32 cellular contexts compared by ENCODE assay signal in genomic region chr2:187187521-187187920, GRCh38.
"Had no signal": no experiment of that assay in that cellular context is flagged by ENCODE, and none has a peak within 500 bp of the region (broad histone marks: within the 10 kb centered on the region; RNA-seq: fewer than 3 reads in every experiment).

No MANE protein-coding gene starts in this region.

- H3K4me1 Mint-ChIP-seq: naive B cell; nephron progenitor cell; stimulated activated effector memory CD8-positive, alpha-beta T cell treated with anti-CD3 and anti-CD28 coated beads, Interleukin-12 subunit alpha, Interleukin-12 subunit beta, amount 100 ng/mL, for 72 hours had no signal

- H3K27ac ChIP-seq: body of pancreas, dorsolateral prefrontal cortex, neutrophil, right lobe of liver, skin epidermis, uterus, VCaP had no signal

- H3K9me3 Mint-ChIP-seq: nephron progenitor cell, type B pancreatic cell had no signal

- H3K36me3 Mint-ChIP-seq: activated naive CD4-positive, alpha-beta T cell treated with anti-CD3 and anti-CD28 coated beads, Interleukin-2, amount 50 U/mL, for 72 hours; naive B cell; stimulated activated effector memory CD8-positive, alpha-beta T cell treated with anti-CD3 and anti-CD28 coated beads, Interleukin-12 subunit alpha, Interleukin-12 subunit beta, amount 100 ng/mL, for 72 hours; type B pancreatic cell had no signal

- DNase-seq: activated CD4-positive, alpha-beta T cell treated with anti-CD3 and anti-CD28 coated beads for 4 hours; activated CD4-positive, alpha-beta T cell treated with anti-CD3 and anti-CD28 coated beads, Interleukin-2, amount 50 U/mL, for 4 hours; activated naive CD4-positive, alpha-beta T cell; activated T-cell treated with anti-CD3 and anti-CD28 coated beads for 4 hours; activated T-cell treated with anti-CD3 and anti-CD28 coated beads, Interleukin-2, amount 50 U/mL, for 72 hours; anterior cingulate cortex; body of pancreas; dorsolateral prefrontal cortex; effector memory CD4-positive, alpha-beta T cell; foreskin fibroblast; head of caudate nucleus; hippocampal formation; kidney; left colon; naive B cell; nephron progenitor cell; right lobe of liver; stimulated activated CD4-positive, alpha-beta T cell treated with anti-CD3 and anti-CD28 coated beads, Interleukin-12 subunit alpha, Interleukin-12 subunit beta, amount 100 ng/mL, for 4 hours; stimulated activated CD4-positive, alpha-beta T cell treated with anti-CD3 and anti-CD28 coated beads, Interleukin-4, amount 100 ng/mL, for 1 hour; substantia nigra; T-helper 9 cell; uterus had no signal

- H3K4me1 ChIP-seq: body of pancreas, right lobe of liver, uterus had no signal

- H3K27ac Mint-ChIP-seq: activated naive CD4-positive, alpha-beta T cell treated with anti-CD3 and anti-CD28 coated beads, Interleukin-2, amount 50 U/mL, for 72 hours; activated T-cell treated with anti-CD3 and anti-CD28 coated beads, Interleukin-2, amount 50 U/mL, for 72 hours; mesothelial cell of epicardium; naive B cell; nephron progenitor cell; stimulated activated effector memory CD8-positive, alpha-beta T cell treated with anti-CD3 and anti-CD28 coated beads, Interleukin-12 subunit alpha, Interleukin-12 subunit beta, amount 100 ng/mL, for 72 hours; stimulated activated naive CD8-positive, alpha-beta T cell treated with anti-CD3 and anti-CD28 coated beads, Interleukin-15, Interleukin-2, amounts not matched to agents 100 ng/mL and 50 ng/mL, for 24 hours; type B pancreatic cell had no signal

- H3K27me3 Mint-ChIP-seq: naive B cell; stimulated activated naive CD8-positive, alpha-beta T cell treated with anti-CD3 and anti-CD28 coated beads, Interleukin-15, Interleukin-2, amounts not matched to agents 100 ng/mL and 50 ng/mL, for 24 hours; type B pancreatic cell had no signal

- H3K36me3 ChIP-seq: neutrophil, right lobe of liver, uterus had no signal

- H3K4me3 ChIP-seq: body of pancreas, dorsolateral prefrontal cortex, right lobe of liver, skin epidermis, uterus had no signal

- H3K27me3 ChIP-seq: dorsolateral prefrontal cortex, neutrophil, right lobe of liver, uterus had no signal

- H3K9me3 ChIP-seq: body of pancreas, neutrophil, right lobe of liver had no signal

- FAIRE-seq: colon, kidney, TTC549 had no signal

- H3K4me3 Mint-ChIP-seq: activated T-cell treated with anti-CD3 and anti-CD28 coated beads, Interleukin-2, amount 50 U/mL, for 72 hours; mesothelial cell of epicardium; naive B cell; nephron progenitor cell; stimulated activated effector memory CD8-positive, alpha-beta T cell treated with anti-CD3 and anti-CD28 coated beads, Interleukin-12 subunit alpha, Interleukin-12 subunit beta, amount 100 ng/mL, for 72 hours; stimulated activated naive CD8-positive, alpha-beta T cell treated with anti-CD3 and anti-CD28 coated beads, Interleukin-15, Interleukin-2, amounts not matched to agents 100 ng/mL and 50 ng/mL, for 24 hours; type B pancreatic cell had no signal
